Comparison of ENCODE assay signal across 1 cellular context in the genomic region with DNA sequence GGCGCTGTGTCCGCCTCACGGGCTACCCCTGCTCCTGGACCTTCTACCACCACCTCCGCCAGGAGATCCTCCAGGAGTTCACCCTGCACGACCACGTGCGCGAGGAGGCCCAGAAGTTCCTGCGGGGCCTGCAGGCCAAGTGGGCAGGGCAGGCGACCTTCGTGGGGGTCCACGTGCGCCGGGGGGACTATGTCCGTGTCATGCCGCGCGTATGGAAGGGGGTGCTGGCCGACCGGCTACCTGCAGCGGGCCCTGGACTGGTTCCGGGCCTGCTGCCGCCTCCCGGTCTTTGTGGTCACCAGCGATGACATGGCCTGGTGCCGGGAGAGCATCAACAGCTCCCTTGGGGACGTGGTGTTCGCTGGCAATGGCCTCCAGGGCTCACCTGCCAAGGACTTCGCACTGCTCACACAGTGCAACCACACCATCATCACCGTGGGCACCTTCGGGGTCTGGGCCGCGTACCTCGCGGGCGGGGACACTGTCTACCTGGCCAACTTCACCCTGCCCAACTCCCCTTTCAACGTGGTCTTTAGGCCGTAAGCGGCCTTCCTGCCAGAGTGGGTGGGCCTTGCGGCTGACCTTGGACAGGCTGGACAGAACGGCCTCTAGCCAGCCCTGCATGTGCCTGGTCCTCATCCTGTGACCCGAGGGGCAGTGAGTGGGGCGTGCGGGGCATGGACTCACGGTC.
TF ChIP-seq lines count a peak whose summit lies in the region.

No MANE protein-coding gene starts in this region.

TF ChIP-seq in GM12878, 131 proteins besides CTCF, POLR2A, EP300 and RAD21:
- TF ChIP-seq, protein P1, sequence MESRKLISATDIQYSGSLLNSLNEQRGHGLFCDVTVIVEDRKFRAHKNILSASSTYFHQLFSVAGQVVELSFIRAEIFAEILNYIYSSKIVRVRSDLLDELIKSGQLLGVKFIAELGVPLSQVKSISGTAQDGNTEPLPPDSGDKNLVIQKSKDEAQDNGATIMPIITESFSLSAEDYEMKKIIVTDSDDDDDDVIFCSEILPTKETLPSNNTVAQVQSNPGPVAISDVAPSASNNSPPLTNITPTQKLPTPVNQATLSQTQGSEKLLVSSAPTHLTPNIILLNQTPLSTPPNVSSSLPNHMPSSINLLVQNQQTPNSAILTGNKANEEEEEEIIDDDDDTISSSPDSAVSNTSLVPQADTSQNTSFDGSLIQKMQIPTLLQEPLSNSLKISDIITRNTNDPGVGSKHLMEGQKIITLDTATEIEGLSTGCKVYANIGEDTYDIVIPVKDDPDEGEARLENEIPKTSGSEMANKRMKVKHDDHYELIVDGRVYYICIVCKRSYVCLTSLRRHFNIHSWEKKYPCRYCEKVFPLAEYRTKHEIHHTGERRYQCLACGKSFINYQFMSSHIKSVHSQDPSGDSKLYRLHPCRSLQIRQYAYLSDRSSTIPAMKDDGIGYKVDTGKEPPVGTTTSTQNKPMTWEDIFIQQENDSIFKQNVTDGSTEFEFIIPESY (IDR thresholded peaks at IDR 0.05): peak; percentile 87; the same call in 1 of the 2 replicates
- TF ChIP-seq GATAD2B (conservative IDR thresholded peaks at IDR 0.05; ENCODE audit: low read depth) (peak; percentile 45; the same call in 1 of the 2 replicates), CEBPB (IDR thresholded peaks at IDR 0.05; ENCODE audit: borderline replicate concordance in 1 of 2, low read depth in 2 of 2, low read length in 2 of 2) (no peak)
